ENCODE assay signal across 8 cellular contexts in the genomic region with DNA sequence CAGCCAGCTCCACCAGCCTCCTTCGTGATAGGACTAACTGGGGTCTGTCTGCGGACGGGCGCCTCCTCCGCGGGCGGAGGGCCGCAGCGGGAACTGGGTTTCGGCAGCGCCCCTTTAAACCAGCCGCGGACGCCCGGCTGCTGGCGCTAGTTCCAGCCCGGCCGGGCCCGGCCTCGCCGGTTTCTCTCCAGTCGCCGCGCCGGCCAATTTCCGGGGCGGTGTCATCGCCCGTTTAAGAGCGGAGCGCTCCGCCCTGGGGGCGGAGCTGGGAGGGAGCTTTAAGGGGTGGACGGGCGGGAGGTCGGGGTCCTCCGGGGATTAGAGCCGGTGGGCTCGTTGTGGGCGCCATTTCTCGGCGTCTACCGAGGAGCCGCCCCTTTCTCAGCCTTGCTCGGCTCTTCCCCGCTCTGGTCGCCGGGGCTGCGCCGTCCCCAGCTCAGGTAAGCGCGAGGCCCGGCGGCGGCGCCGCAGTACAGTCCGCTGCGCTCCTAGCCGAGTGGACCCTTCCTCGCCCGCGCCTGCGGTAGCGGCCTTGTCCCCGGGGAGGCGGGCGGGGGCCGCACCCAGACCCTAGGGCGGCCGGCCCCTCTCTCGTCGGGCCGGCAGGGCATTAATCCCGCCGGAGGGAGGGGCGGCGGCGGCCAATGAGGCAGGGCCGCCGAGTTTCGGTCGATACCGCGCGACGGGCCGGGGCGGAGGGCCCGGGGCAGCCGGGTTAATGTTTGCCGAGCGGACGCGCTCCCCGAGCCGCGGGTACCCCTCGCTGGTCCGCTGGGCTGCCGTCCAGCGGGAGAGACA.
DNase-seq lines count a peak whose midpoint lies in the region; ATAC-seq and TF ChIP-seq lines count a peak whose summit lies in the region.

Gene EPB41L5, plus strand, starts transcription at position 307 of the 798 bp plus-strand sequence. CDS start 6,008 bp downstream, outside the sequence.

- DNase-seq in AG09309 (ENCODE audit: low read depth) (peak; percentile 51), NCI-H345 (lab: John Stamatoyannopoulos, UW) (peak; percentile 94), choroid plexus epithelial cell (ENCODE audit: low read depth) (peak; percentile 97), kidney tubule cell (ENCODE audit: low spot score) (peak; percentile 96)
- peak; percentile 67 for DNase-seq in activated CD4-positive, alpha-beta T cell treated with anti-CD3 and anti-CD28 coated beads for 1 hour
- DNase-seq in stimulated activated CD4-positive, alpha-beta T cell treated with anti-CD3 and anti-CD28 coated beads, Interleukin-1b, Interleukin-23, amount 100 ng/mL, for 24 hours (ENCODE audit: low read depth in 4 of 4, low spot score in 1 of 4) = peak; percentile 52 to 80 (median 70)

- TF ChIP-seq CTCF in AG09309 (IDR thresholded peaks at IDR 0.05; ENCODE audit: control insufficient read depth, insufficient read depth, low read depth, low read length, missing control alignments) (no peak), choroid plexus epithelial cell (conservative IDR thresholded peaks at IDR 0.05; ENCODE audit: low read depth, low read length) (no peak)

- H3K4me3 ChIP-seq in AG09309 (ENCODE audit: control insufficient read depth, low read depth, low read length) (peak within 1 kb of the TSS; percentile 70), choroid plexus epithelial cell (ENCODE audit: low read depth, low read length) (peak within 1 kb of the TSS; percentile 83)

- ATAC-seq in GM19023 (IDR thresholded peaks at IDR 0.05; ENCODE audit: unreplicated experiment) (peak; percentile 91), HG03196 (IDR thresholded peaks at IDR 0.05; ENCODE audit: unreplicated experiment) (peak; percentile 92)

Comparison
In these comparisons a context has a peak if more than half of its experiments do, and no peak if none do; other contexts are left out.
1. Peak in every context shown above with its lines: DNase-seq, ATAC-seq and H3K4me3 ChIP-seq.